In genomic region chrX:2272337-2272736, GRCh38 we compare ENCODE assay signal across 22 cellular contexts.
DNase-seq lines count a peak whose midpoint lies in the region; ATAC-seq, FAIRE-seq and TF ChIP-seq lines count a peak whose summit lies in the region.
"Had no signal": no experiment of that assay in that cellular context is flagged by ENCODE, and none has a peak within 500 bp of the region (broad histone marks: within the 10 kb centered on the region; RNA-seq: fewer than 3 reads in every experiment).

No MANE protein-coding gene starts in this region.

- H3K9ac ChIP-seq in H1 (replicated peaks in 1 of 4; ENCODE audit: extremely low read depth in 1 of 4, low read depth in 3 of 4, low read length in 3 of 4): no peak overlapping the region

- FAIRE-seq in H1 (lab: Jason Lieb, UNC): peak; percentile 72
- FAIRE-seq: HTR-8/SVneo, K562, RCC 7860 had no signal

- ATAC-seq in SK-N-SH treated with all-trans-retinoic acid at 6 μM for 48 hours: no peak
- ATAC-seq: K562 had no signal

- no peaks in the 10 kb centered on the region for H3K79me2 ChIP-seq in H1 (ENCODE audit: control insufficient read depth in 1 of 2, insufficient read depth in 2 of 2, low read length in 2 of 2)

- no peak overlapping the region for H3K4ac ChIP-seq in H1 (replicated peaks; ENCODE audit: insufficient read length, low read depth, low read length)

- H3K18ac ChIP-seq in H1 (ENCODE audit: extremely low read depth, low read length): no peak overlapping the region; the same call in 1 of the 2 replicates

- peak; percentile 3 for DNase-seq in LNCaP clone FGC (ENCODE audit: low read depth)
- no peak for DNase-seq in H1 (ENCODE audit: low read depth in 1 of 2, low spot score in 2 of 2)
- peak; percentile 15 for DNase-seq in medulla oblongata (ENCODE audit: extremely low spot score)
- peak; percentile 5 to 44 for DNase-seq in suprapubic skin (ENCODE audit: low spot score in 2 of 2)
- no peak for DNase-seq in stomach
- no peak for DNase-seq in stimulated activated CD4-positive, alpha-beta T cell treated with anti-CD3 and anti-CD28 coated beads, Interleukin-12 subunit alpha, Interleukin-12 subunit beta, amount 100 ng/mL, for 4 hours
- DNase-seq in SW 1271 (lab: John Stamatoyannopoulos, UW): no peak
- DNase-seq: CD4-positive, CD25-positive, alpha-beta regulatory T cell; DMS153; EL; NCI-H1092; NCI-H146; NCI-H2081 treated with DMSO at 0.1 percent for 48 hours; NCI-H524; Right ventricle myocardium superior had no signal

- H4K20me1 ChIP-seq in H1 (replicated peaks in 1 of 2; ENCODE audit: control insufficient read depth in 1 of 2, insufficient read depth in 2 of 2, low read length in 2 of 2): peaks cover 0 to 2% of the 10 kb centered on the region in 2 experiments

- H3K27ac ChIP-seq in H1 (ENCODE audit: low read depth, low read length): no peak overlapping the region
- no peak overlapping the region for H3K27ac ChIP-seq in suprapubic skin
- no peak overlapping the region for H3K27ac ChIP-seq in stomach
- H3K27ac ChIP-seq: HL-60, SK-N-MC had no signal

- H3K4me3 ChIP-seq in LNCaP clone FGC (ENCODE audit: low read depth, low read length): no peak overlapping the region
- H3K4me3 ChIP-seq in H1 (ENCODE audit: extremely low read depth in 1 of 4, insufficient read depth in 2 of 4, low read depth in 3 of 4, low read length in 4 of 4): no peak overlapping the region; a peak in 2 of 8 replicates
- no peak overlapping the region for H3K4me3 ChIP-seq in suprapubic skin
- no peak overlapping the region for H3K4me3 ChIP-seq in stomach
- H3K4me3 ChIP-seq: K562, SK-N-MC had no signal

- no peak for TF ChIP-seq RAD21 in H1 (IDR thresholded peaks at IDR 0.05 in 1 of 2, conservative IDR thresholded peaks at IDR 0.05 in 1 of 2; ENCODE audit: low read depth in 2 of 2, low read length in 2 of 2)

- H3K36me3 ChIP-seq in H1 (ENCODE audit: control insufficient read depth in 2 of 4, insufficient read depth in 4 of 4, low read length in 3 of 4) (peaks cover 0 to 3% (median 0%) of the 10 kb centered on the region in 4 experiments; a peak in 1 of 8 replicates), suprapubic skin (no peaks in the 10 kb centered on the region), stomach (peaks cover 0 to 11% (median 10%) of the 10 kb centered on the region in 4 donors)

- no peak overlapping the region for H4K8ac ChIP-seq in H1 (ENCODE audit: extremely low read depth, insufficient read depth, low read length)

- no peaks in the 10 kb centered on the region for H3K9me3 ChIP-seq in H1 (ENCODE audit: insufficient read depth in 2 of 2, low read depth in 1 of 2, low read length in 1 of 2)
- no peaks in the 10 kb centered on the region for H3K9me3 ChIP-seq in suprapubic skin
- H3K9me3 ChIP-seq in stomach: no peaks in the 10 kb centered on the region
- H3K9me3 ChIP-seq: Caco-2 had no signal

- no peak overlapping the region for H2AFZ ChIP-seq in H1 (ENCODE audit: low read length)

- H3K14ac ChIP-seq in H1 (ENCODE audit: insufficient read length): no peak overlapping the region

- H2BK15ac ChIP-seq in H1 (ENCODE audit: low read length): peak overlapping the region; percentile 92; the same call in 1 of the 2 replicates

- intact Hi-C loops in stomach (cut with DNase I; ENCODE audit: low total_unique reads): no loop called here

- no peak overlapping the region for H4K5ac ChIP-seq in H1 (ENCODE audit: insufficient read length, low read depth, low read length)

- H3K23ac ChIP-seq in H1 (ENCODE audit: insufficient read length): no peak overlapping the region

- no peak for TF ChIP-seq POLR2A in H1 (IDR thresholded peaks at IDR 0.05; ENCODE audit: control extremely low read depth in 1 of 2, low read depth in 2 of 2, low read length in 2 of 2)
- TF ChIP-seq POLR2A in suprapubic skin (IDR thresholded peaks at IDR 0.05): no peak
- no peak for TF ChIP-seq POLR2A in stomach (IDR thresholded peaks at IDR 0.05)

- H3K79me1 ChIP-seq in H1 (ENCODE audit: low read depth, low read length): no peaks in the 10 kb centered on the region

- no peak for TF ChIP-seq CTCF in LNCaP clone FGC (IDR thresholded peaks at IDR 0.05; ENCODE audit: control insufficient read depth, extremely low read depth, insufficient read depth)
- TF ChIP-seq CTCF in H1 (IDR thresholded peaks at IDR 0.05; ENCODE audit: control extremely low read depth in 1 of 3, insufficient read depth in 1 of 3, low read depth in 1 of 3, low read length in 3 of 3): no peak
- no peak for TF ChIP-seq CTCF in suprapubic skin (IDR thresholded peaks at IDR 0.05)
- no peak for TF ChIP-seq CTCF in stomach (IDR thresholded peaks at IDR 0.05)

- no peaks in the 10 kb centered on the region for H3K23me2 ChIP-seq in H1 (ENCODE audit: low read depth, low read length)

- no peak overlapping the region for H2AK5ac ChIP-seq in H1 (ENCODE audit: low read depth, low read length)

- POLR2A ChIA-PET in H1 (lab: Charles Lee; ENCODE audit: partially characterized antibody): no interaction called here

- H2BK20ac ChIP-seq in H1 (ENCODE audit: low read length): no peak overlapping the region

- 60% methylated on average over 5 of the region's 5 CpGs; no CpG with 5 or more reads in 1 of the 2 experiments for WGBS in H1 (ENCODE audit: extremely low coverage in 1 of 2, insufficient coverage in 1 of 2, insufficient read length in 1 of 2, insufficient replicate concordance in 2 of 2, low coverage in 1 of 2, low lambda C conversion rate in 2 of 2, missing lambda C conversion rate in 1 of 2), 2 experiments
- WGBS in suprapubic skin: 51% methylated on average over 5 of the region's 5 CpGs
- 55 to 60% (median 57%) methylated on average over 5 of the region's 5 CpGs for WGBS in stomach, 5 donors

- no peak overlapping the region for H2BK12ac ChIP-seq in H1 (ENCODE audit: low read depth, low read length)

- CTCF ChIA-PET in H1 (lab: Charles Lee; ENCODE audit: partially characterized antibody): no interaction called here

- no peak overlapping the region for H4K91ac ChIP-seq in H1 (replicated peaks; ENCODE audit: insufficient read length, low read length)

- TF ChIP-seq EP300 in H1 (IDR thresholded peaks at IDR 0.05; ENCODE audit: borderline replicate concordance in 1 of 2, low read depth in 2 of 2, low read length in 2 of 2): no peak
- no peak for TF ChIP-seq EP300 in suprapubic skin (IDR thresholded peaks at IDR 0.05)
- no peak for TF ChIP-seq EP300 in stomach (IDR thresholded peaks at IDR 0.05)

- H2BK120ac ChIP-seq in H1 (replicated peaks; ENCODE audit: low read depth, low read length): no peak overlapping the region

- peak overlapping the region in 1 of 2 experiments; percentile 42; a peak in 1 of 4 replicates for H3K4me2 ChIP-seq in H1 (ENCODE audit: insufficient read depth in 1 of 2, low read depth in 2 of 2, low read length in 2 of 2)

- H3K27me3 ChIP-seq in H1 (replicated peaks in 1 of 4; ENCODE audit: control insufficient read depth in 3 of 4, extremely low read depth in 1 of 4, insufficient read depth in 3 of 4, low read length in 3 of 4) (no peaks in the 10 kb centered on the region), suprapubic skin (no peaks in the 10 kb centered on the region), stomach (no peaks in the 10 kb centered on the region)

- H3K4me1 ChIP-seq in H1 (replicated peaks in 1 of 4; ENCODE audit: control insufficient read depth in 3 of 4, insufficient read depth in 4 of 4, low read length in 3 of 4) (peaks cover 0 to 6% (median 2%) of the 10 kb centered on the region in 4 experiments; a peak in 2 of 7 replicates), suprapubic skin (no peaks in the 10 kb centered on the region), stomach (no peaks in the 10 kb centered on the region)
- H3K4me1 ChIP-seq: Caco-2 had no signal

- no peak overlapping the region for H3K56ac ChIP-seq in H1 (replicated peaks; ENCODE audit: insufficient read length, low read depth, low read length)

- H2BK5ac ChIP-seq in H1 (ENCODE audit: low read depth, low read length): no peak overlapping the region

TF ChIP-seq in H1, 55 proteins besides CTCF, POLR2A, EP300 and RAD21:
- TF ChIP-seq USF2 (IDR thresholded peaks at IDR 0.05; ENCODE audit: low read length) (peak; percentile 67), POU5F1 (IDR thresholded peaks at IDR 0.05; ENCODE audit: low read depth, low read length) (no peak)

TF ChIP-seq in SK-N-SH treated with all-trans-retinoic acid at 6 μM for 48 hours, 23 proteins besides CTCF, POLR2A, EP300 and RAD21 (continues in another document):
- TF ChIP-seq TOX (CRISPR knock-in tag; IDR thresholded peaks at IDR 0.05; ENCODE audit: borderline replicate concordance) (no peak), BACH2 (CRISPR knock-in tag; IDR thresholded peaks at IDR 0.05; ENCODE audit: borderline replicate concordance) (no peak), CREB5 (CRISPR knock-in tag; IDR thresholded peaks at IDR 0.05; ENCODE audit: low read depth) (no peak), GLIS3 (CRISPR knock-in tag; IDR thresholded peaks at IDR 0.05) (no peak), ESRRG (CRISPR knock-in tag; IDR thresholded peaks at IDR 0.05) (no peak), TCF4 (CRISPR knock-in tag; IDR thresholded peaks at IDR 0.05; ENCODE audit: borderline replicate concordance) (no peak), CSDC2 (CRISPR knock-in tag; IDR thresholded peaks at IDR 0.05) (no peak), SNAI2 (CRISPR knock-in tag; IDR thresholded peaks at IDR 0.05) (no peak), ARNTL (CRISPR knock-in tag; IDR thresholded peaks at IDR 0.05; ENCODE audit: borderline replicate concordance, low read depth) (no peak)

Comparison
In these comparisons a context has a peak if more than half of its experiments do, and no peak if none do; other contexts are left out.
1. DNase-seq: peak in LNCaP clone FGC (single experiment), medulla oblongata (single experiment) and suprapubic skin (2 of 2); none in H1 (0 of 2), stomach (single experiment), stimulated activated CD4-positive, alpha-beta T cell treated with anti-CD3 and anti-CD28 coated beads, Interleukin-12 subunit alpha, Interleukin-12 subunit beta, amount 100 ng/mL, for 4 hours (single experiment) and SW 1271 (0 of 2).